8 cellular contexts compared by ENCODE assay signal in the genomic region with DNA sequence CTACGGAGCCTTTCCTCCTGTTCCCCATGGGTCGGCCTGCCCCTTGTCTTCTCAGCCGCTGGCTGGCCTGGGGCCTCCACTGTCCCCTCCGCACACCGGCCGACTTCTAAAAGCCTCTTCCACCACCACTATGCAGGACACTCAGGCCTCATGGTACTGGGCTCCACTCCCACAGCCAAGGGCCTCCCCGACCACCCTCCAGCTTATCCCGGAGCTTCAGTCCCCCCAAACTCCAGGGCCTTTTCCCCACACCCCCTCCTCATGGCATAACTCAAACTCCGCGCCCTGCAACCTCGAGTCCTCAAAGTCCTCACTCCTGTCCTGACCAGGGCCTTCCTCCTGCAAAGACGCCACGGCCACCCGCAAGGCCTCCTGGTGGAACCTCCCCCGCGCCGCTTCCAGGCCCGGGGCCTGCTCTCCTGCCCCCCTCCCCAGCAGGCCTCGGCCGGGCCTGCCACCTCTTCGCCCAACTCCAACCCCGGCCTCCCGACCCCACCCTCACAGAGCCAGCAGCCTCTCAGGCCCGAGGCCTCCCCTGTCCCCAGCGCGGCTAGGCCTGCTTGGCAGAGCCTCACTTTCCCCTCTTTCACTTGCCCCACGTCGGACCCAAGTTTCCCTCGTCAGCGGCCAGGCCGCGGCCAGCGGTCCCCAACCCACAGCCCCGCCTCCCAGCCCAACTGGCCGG. TPM values are rescaled to one million over a fixed set of nuclear protein-coding genes. Genes with fewer than 3 reads are reported as not detected.
DNase-seq lines count a peak whose midpoint lies in the region; ATAC-seq and TF ChIP-seq lines count a peak whose summit lies in the region.

No MANE protein-coding gene starts in this region.

- peaks cover 15% of the 10 kb centered on the region; the same call in 1 of the 2 replicates for H3K4me1 ChIP-seq in Panc1 (ENCODE audit: control insufficient read depth, insufficient read depth, low read length)

- ATAC-seq in GM19455 (IDR thresholded peaks at IDR 0.05; ENCODE audit: unreplicated experiment) (peak; percentile 0), Panc1 (peak; percentile 12), HG03025 (IDR thresholded peaks at IDR 0.05; ENCODE audit: low FRiP score, unreplicated experiment) (no peak)

- intact Hi-C loops in Panc1 (cut with micrococcal nuclease; ENCODE audit: unreplicated experiment) = no loop called here

- BruUV-seq in Panc1 (replicated peaks; lab: Mats Ljungman, UMichigan) = no TSS peak

- peaks cover 19% of the 10 kb centered on the region for H3K36me3 ChIP-seq in Panc1 (ENCODE audit: control insufficient read depth, insufficient read depth, low read length)

- no peaks in the 10 kb centered on the region for H3K27me3 ChIP-seq in Panc1 (ENCODE audit: control insufficient read depth, insufficient read depth, low read length)

- TF ChIP-seq CTCF in Panc1 (IDR thresholded peaks at IDR 0.05) (no peak), cardiac fibroblast (IDR thresholded peaks at IDR 0.05; ENCODE audit: low read depth, low read length) (no peak)

- peak; percentile 42 for DNase-seq in ACHN
- no peak for DNase-seq in Panc1 (ENCODE audit: low read depth, low spot score)
- DNase-seq in cardiac fibroblast (ENCODE audit: low read depth in 2 of 2) = peak; percentile 56 to 58
- peak; percentile 43 for DNase-seq in kidney tubule cell (ENCODE audit: low spot score)
- DNase-seq in stimulated activated CD4-positive, alpha-beta T cell treated with anti-CD3 and anti-CD28 coated beads, Interleukin-4, amount 100 ng/mL, for 1 hour = peak; percentile 17
- DNase-seq in HEK293T (ENCODE audit: extremely low spot score) = no peak

- CTCF ChIA-PET in Panc1 (lab: Charles Lee) (no interaction called here), HEK293T (lab: Yijun Ruan, JAX) (no interaction called here)

- in situ Hi-C loops in ACHN (cut with HindIII; ENCODE audit: low pct_ligation_motif_present, low pct_unique_long_range_greater_than_20kb, low sequenced_read_pairs) = no loop called here
- in situ Hi-C loops in Panc1 (cut with HindIII; ENCODE audit: low pct_unique_long_range_greater_than_20kb, low sequenced_read_pairs) = no loop called here

- H3K27ac ChIP-seq in Panc1 (ENCODE audit: low read length) = peak overlapping the region; percentile 97

- H3K4me3 ChIP-seq in Panc1 (ENCODE audit: low read depth in 2 of 2, low read length in 2 of 2) (peak overlapping the region; percentile 88 to 100), cardiac fibroblast (replicated peaks in 1 of 2; ENCODE audit: low read depth in 2 of 2, low read length in 2 of 2) (peak overlapping the region; percentile 79)

- H3K9me3 ChIP-seq in Panc1 (ENCODE audit: control insufficient read depth, insufficient read depth, low read depth, low read length) = no peaks in the 10 kb centered on the region

- POLR2A ChIA-PET in Panc1 (lab: Charles Lee) = no interaction called here
- POLR2A ChIA-PET in HEK293T (lab: Yijun Ruan, JAX) = interaction anchor here (3.1 kb wide), 1 partner anchor 39 kb away, joined by 14 read pairs; a partner anchor contains a TSS

TF ChIP-seq in HEK293T, 16 proteins besides CTCF, POLR2A, EP300 and RAD21:
- TF ChIP-seq FOXA1 (IDR thresholded peaks at IDR 0.05) (no peak), BHLHE40 (IDR thresholded peaks at IDR 0.05; ENCODE audit: borderline replicate concordance) (no peak), TARDBP (IDR thresholded peaks at IDR 0.05) (no peak), NFRKB (IDR thresholded peaks at IDR 0.05) (no peak), FOXM1 (IDR thresholded peaks at IDR 0.05; ENCODE audit: borderline replicate concordance) (no peak), FOXK2 (IDR thresholded peaks at IDR 0.05) (no peak), CTBP1 (IDR thresholded peaks at IDR 0.05; ENCODE audit: borderline replicate concordance) (no peak), ARNT (IDR thresholded peaks at IDR 0.05) (no peak), HDGF (IDR thresholded peaks at IDR 0.05; ENCODE audit: borderline replicate concordance) (no peak; the same call in 1 of the 2 replicates), ZNF384 (IDR thresholded peaks at IDR 0.05) (no peak), SP1 (IDR thresholded peaks at IDR 0.05) (no peak), L3MBTL2 (conservative IDR thresholded peaks at IDR 0.05) (no peak; the same call in 1 of the 2 replicates), ELF4 (IDR thresholded peaks at IDR 0.05) (no peak), LEF1 (IDR thresholded peaks at IDR 0.05; ENCODE audit: borderline replicate concordance) (no peak), SUZ12 (IDR thresholded peaks at IDR 0.05) (no peak)
- TF ChIP-seq, protein P1, sequence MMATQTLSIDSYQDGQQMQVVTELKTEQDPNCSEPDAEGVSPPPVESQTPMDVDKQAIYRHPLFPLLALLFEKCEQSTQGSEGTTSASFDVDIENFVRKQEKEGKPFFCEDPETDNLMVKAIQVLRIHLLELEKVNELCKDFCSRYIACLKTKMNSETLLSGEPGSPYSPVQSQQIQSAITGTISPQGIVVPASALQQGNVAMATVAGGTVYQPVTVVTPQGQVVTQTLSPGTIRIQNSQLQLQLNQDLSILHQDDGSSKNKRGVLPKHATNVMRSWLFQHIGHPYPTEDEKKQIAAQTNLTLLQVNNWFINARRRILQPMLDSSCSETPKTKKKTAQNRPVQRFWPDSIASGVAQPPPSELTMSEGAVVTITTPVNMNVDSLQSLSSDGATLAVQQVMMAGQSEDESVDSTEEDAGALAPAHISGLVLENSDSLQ (IDR thresholded peaks at IDR 0.05) = no peak

RNA-seq across cellular contexts. Expression of a gene that starts 1.9 kb away (rescaled TPM):
- 55.3 TPM for total RNA-seq in Panc1 (2021; ENCODE audit: unreplicated experiment)
- 46.8 TPM for polyA plus RNA-seq in Panc1 (2012; ENCODE audit: insufficient read length)

RNA-seq across cellular contexts. Expression of a gene that starts 1.9 kb away (rescaled TPM):
- 498 TPM for total RNA-seq in Panc1 (2021; ENCODE audit: unreplicated experiment)
- 467 TPM for polyA plus RNA-seq in Panc1 (2012; ENCODE audit: insufficient read length)

RNA-seq across cellular contexts. Expression of a gene that starts 39.1 kb away (rescaled TPM):
- total RNA-seq in Panc1 (2021; ENCODE audit: unreplicated experiment) = 23.6 TPM
- polyA plus RNA-seq in Panc1 (2012; ENCODE audit: insufficient read length) = 16.2 TPM

RNA-seq across cellular contexts. Expression of a gene that starts 54.0 kb away (rescaled TPM):
- 29.4 TPM for total RNA-seq in Panc1 (2021; ENCODE audit: unreplicated experiment)
- polyA plus RNA-seq in Panc1 (2012; ENCODE audit: insufficient read length) = 15.3 TPM

Comparison
In these comparisons a context has a peak if more than half of its experiments do, and no peak if none do; other contexts are left out.
1. DNase-seq: peak in ACHN (single experiment), cardiac fibroblast (2 of 2), kidney tubule cell (single experiment) and stimulated activated CD4-positive, alpha-beta T cell treated with anti-CD3 and anti-CD28 coated beads, Interleukin-4, amount 100 ng/mL, for 1 hour (single experiment); none in Panc1 (single experiment) and HEK293T (single experiment).